10 cellular contexts compared by ENCODE assay signal in genomic region chr11:72592698-72593097, GRCh38.
"Had no signal": no experiment of that assay in that cellular context is flagged by ENCODE, and none has a peak within 500 bp of the region (broad histone marks: within the 10 kb centered on the region; RNA-seq: fewer than 3 reads in every experiment).

No MANE protein-coding gene starts in this region.

- H3K27ac Mint-ChIP-seq: activated CD4-positive, alpha-beta memory T cell treated with anti-CD3 and anti-CD28 coated beads, Interleukin-2, amount 10 ng/mL, durations not matched to agents 7 days and 5 days; activated T-helper 1 cell treated with anti-CD3 and anti-CD28 coated beads, Interleukin-12 subunit alpha, Interleukin-12 subunit beta, Interleukin-2, Interleukin-4 antibody, amounts not matched to agents 30 ng/mL and 10 ng/mL and 1 ng/mL, durations not matched to agents 14 hours and 24 hours and 36 hours had no signal

- H3K27ac ChIP-seq: colonic mucosa, neutrophil, upper lobe of left lung had no signal

- H3K4me3 Mint-ChIP-seq: activated CD4-positive, alpha-beta memory T cell treated with anti-CD3 and anti-CD28 coated beads, Interleukin-2, amount 10 ng/mL, durations not matched to agents 7 days and 5 days; activated T-helper 1 cell treated with anti-CD3 and anti-CD28 coated beads, Interleukin-12 subunit alpha, Interleukin-12 subunit beta, Interleukin-2, Interleukin-4 antibody, amounts not matched to agents 30 ng/mL and 10 ng/mL and 1 ng/mL, durations not matched to agents 14 hours and 24 hours and 36 hours had no signal

- H3K9me3 Mint-ChIP-seq: activated CD4-positive, alpha-beta memory T cell treated with anti-CD3 and anti-CD28 coated beads, Interleukin-2, amount 10 ng/mL, durations not matched to agents 7 days and 5 days; activated T-helper 1 cell treated with anti-CD3 and anti-CD28 coated beads, Interleukin-12 subunit alpha, Interleukin-12 subunit beta, Interleukin-2, Interleukin-4 antibody, amounts not matched to agents 30 ng/mL and 10 ng/mL and 1 ng/mL, durations not matched to agents 14 hours and 24 hours and 36 hours had no signal

- H3K4me3 ChIP-seq: colonic mucosa, upper lobe of left lung had no signal

- DNase-seq: colonic mucosa; islet precursor cell; stimulated activated CD4-positive, alpha-beta T cell treated with anti-CD3 and anti-CD28 coated beads, Interleukin-12 subunit alpha, Interleukin-12 subunit beta, amount 100 ng/mL, for 4 hours; T1000; upper lobe of left lung had no signal

- ATAC-seq: esophagus mucosa, SK-N-SH treated with all-trans-retinoic acid at 6 μM for 48 hours had no signal

- H3K36me3 ChIP-seq: colonic mucosa, neutrophil, upper lobe of left lung had no signal

- H3K9me3 ChIP-seq: colonic mucosa, neutrophil, upper lobe of left lung had no signal
